In the genomic region with DNA sequence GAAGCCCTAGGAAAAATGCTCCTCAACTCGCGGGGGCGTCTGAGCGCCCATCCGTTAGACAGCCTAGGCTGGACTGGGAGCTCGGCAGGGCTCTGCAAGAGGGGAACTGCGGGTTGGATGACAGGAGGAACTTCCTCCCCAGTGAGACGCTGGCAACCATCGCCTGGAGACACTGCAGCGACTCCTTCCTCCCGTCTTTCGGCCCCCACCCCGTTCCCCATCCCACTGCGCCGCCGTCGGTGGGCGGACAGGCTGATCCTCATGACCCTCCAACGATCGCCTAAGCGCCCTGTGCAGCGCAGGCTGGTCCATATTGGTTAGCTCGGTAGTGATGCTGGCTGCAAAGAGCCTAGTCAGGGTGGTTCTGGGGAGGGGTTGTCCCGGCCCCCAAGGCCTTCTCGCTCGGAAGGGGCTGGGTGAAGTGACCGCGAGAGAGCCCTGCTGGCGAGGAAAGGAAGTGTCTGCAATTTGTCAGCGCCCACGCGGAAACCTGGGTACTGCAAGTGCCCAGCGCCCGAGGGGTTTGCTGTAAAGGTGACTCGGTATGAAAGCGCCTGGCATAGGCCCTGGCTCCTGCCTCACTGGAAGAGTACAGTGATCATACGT, we compare ENCODE assay signal across 8 cellular contexts. TPM values are rescaled to one million over a fixed set of nuclear protein-coding genes. Genes with fewer than 3 reads are reported as not detected.
DNase-seq lines count a peak whose midpoint lies in the region; ATAC-seq, FAIRE-seq and TF ChIP-seq lines count a peak whose summit lies in the region.

No MANE protein-coding gene starts in this region.

- H3K4me1 ChIP-seq in BE2C, result no peaks in the 10 kb centered on the region; the same call in 1 of the 2 replicates
- H3K4me1 ChIP-seq in SJSA1 (replicated peaks), result peaks cover 3% of the 10 kb centered on the region
- H3K4me1 ChIP-seq in adrenal gland (replicated peaks in 1 of 2), result peaks cover 5 to 18% of the 10 kb centered on the region in 2 donors

- H3K4me3 ChIP-seq in BE2C (ENCODE audit: low read depth, low read length), result peak overlapping the region; percentile 66
- H3K4me3 ChIP-seq in SJSA1, result peak overlapping the region; percentile 48
- H3K4me3 ChIP-seq in adrenal gland, result peak overlapping the region in 2 of 4 donors; percentile 18 to 40

- peak; percentile 93 for FAIRE-seq in GM19239 (lab: Jason Lieb, UNC)

- peak; percentile 53 for DNase-seq in BE2C
- no peak for DNase-seq in GM19239 (ENCODE audit: insufficient read length, low spot score)
- DNase-seq in SJSA1 (ENCODE audit: low read depth in 1 of 2, low spot score in 2 of 2), result peak in 1 of 2 experiments; percentile 34
- peak in 1 of 7 donors; percentile 64 for DNase-seq in adrenal gland
- peak; percentile 37 to 54 (median 48) for DNase-seq in immature natural killer cell
- DNase-seq in stimulated activated CD4-positive, alpha-beta T cell treated with anti-CD3 and anti-CD28 coated beads, Interleukin-2, amount 100 ng/mL, for 4 hours (ENCODE audit: low read depth), result peak; percentile 35
- DNase-seq in NCI-H2196 treated with DMSO at 0.1 percent for 48 hours (lab: John Stamatoyannopoulos, UW; ENCODE audit: unreplicated experiment), result no peak

- TF ChIP-seq POLR2A in adrenal gland (IDR thresholded peaks at IDR 0.05), result no peak

- H3K27me3 ChIP-seq in BE2C, result peaks cover 5% of the 10 kb centered on the region
- no peaks in the 10 kb centered on the region for H3K27me3 ChIP-seq in SJSA1 (replicated peaks)
- H3K27me3 ChIP-seq in adrenal gland, result peaks cover 34% of the 10 kb centered on the region

- peak overlapping the region in 2 of 6 donors; percentile 8 to 49 for H3K27ac Mint-ChIP-seq in immature natural killer cell

- H3K9me3 ChIP-seq in BE2C (no peaks in the 10 kb centered on the region), SJSA1 (replicated peaks) (no peaks in the 10 kb centered on the region), adrenal gland (replicated peaks in 1 of 3) (no peaks in the 10 kb centered on the region)

- H3K27ac ChIP-seq in SJSA1 (no peak overlapping the region), adrenal gland (no peak overlapping the region)

- 2 to 4% (median 3%) methylated on average over 16 to 37 of the region's 37 CpGs for WGBS in adrenal gland, 4 donors

- peaks cover 12 to 13% (median 12%) of the 10 kb centered on the region in 3 donors for H3K27me3 Mint-ChIP-seq in immature natural killer cell (ENCODE audit: low read depth in 3 of 3)

- intact Hi-C loops in adrenal gland (cut with DNase I), result no loop called here

- no peaks in the 10 kb centered on the region for H3K9me3 Mint-ChIP-seq in immature natural killer cell

- peak; percentile 56 for ATAC-seq in HG03354 (IDR thresholded peaks at IDR 0.05; ENCODE audit: poor library complexity, severe bottlenecking, unreplicated experiment)

- no peaks in the 10 kb centered on the region for H3K36me3 Mint-ChIP-seq in immature natural killer cell

- peak; percentile 51 for TF ChIP-seq CTCF in BE2C (IDR thresholded peaks at IDR 0.05; ENCODE audit: low read depth, low read length)
- peak in 5 of 6 experiments; percentile 14 to 49 (median 29) for TF ChIP-seq CTCF in adrenal gland (IDR thresholded peaks at IDR 0.05)

- H3K36me3 ChIP-seq in BE2C (no peaks in the 10 kb centered on the region), SJSA1 (no peaks in the 10 kb centered on the region), adrenal gland (replicated peaks in 1 of 2) (no peaks in the 10 kb centered on the region)

- H3K4me3 Mint-ChIP-seq in immature natural killer cell, result peak overlapping the region; percentile 79 to 88 (median 81)

- peaks cover 20 to 22% of the 10 kb centered on the region in 2 donors for H3K4me1 Mint-ChIP-seq in immature natural killer cell

RNA-seq across cellular contexts. Expression of a gene that starts 0.6 kb away (rescaled TPM):
- 55.6 TPM for polyA plus RNA-seq in BE2C (2012; ENCODE audit: insufficient read depth, insufficient read length, low read depth)
- 2.9 and 5.2 TPM in 2 replicates for total RNA-seq in SJSA1 (2014; rRNA removed; shearing (Covaris generic))
- 1 to 10 TPM in 6 of 8 donors, not detected in 2; 1.2 to 4.1 (median 3.4) TPM for total RNA-seq in adrenal gland
- polyA plus RNA-seq in adrenal gland, result 10 to 100 TPM in 1 of 3 donors, 1 to 10 TPM in 2; 5.1 to 10.9 (median 9.6) TPM
- polyA plus RNA-seq in immature natural killer cell, result 10 to 100 TPM in 1 of 3 donors, 1 to 10 TPM in 1, under 1 TPM in 1; 0.82 to 11.6 (median 3.0) TPM

RNA-seq across cellular contexts. Expression of a gene that starts 11.7 kb away (rescaled TPM):
- 0.74 TPM for polyA plus RNA-seq in BE2C (2012; ENCODE audit: insufficient read depth, insufficient read length, low read depth)
- total RNA-seq in SJSA1 (2014; rRNA removed; shearing (Covaris generic)), result not detected in 2 replicates
- 1 to 10 TPM in 1 of 8 donors, under 1 TPM in 3, not detected in 4; 0.25 to 1.4 (median 0.48) TPM for total RNA-seq in adrenal gland
- polyA plus RNA-seq in adrenal gland (1 to 10 TPM in 1 of 3 donors, under 1 TPM in 2; 0.29 to 2.4 (median 0.67) TPM), immature natural killer cell (not detected)

RNA-seq across cellular contexts. Expression of a gene that starts 21.7 kb away (rescaled TPM):
- polyA plus RNA-seq in BE2C (2012; ENCODE audit: insufficient read depth, insufficient read length, low read depth), result 6.5 TPM
- 0.18 TPM in 1 of 2 replicates, not detected in the other for total RNA-seq in SJSA1 (2014; rRNA removed; shearing (Covaris generic))
- 10 to 100 TPM; 10.6 to 36.9 (median 29.3) TPM for total RNA-seq in adrenal gland
- polyA plus RNA-seq in adrenal gland (10 to 100 TPM; 17.1 to 31.2 (median 21.5) TPM), immature natural killer cell (1 to 10 TPM in 1 of 3 donors, under 1 TPM in 1, not detected in 1; 0.30 to 4.3 TPM)

RNA-seq across cellular contexts. Expression of a gene that starts 59.8 kb away (rescaled TPM):
- 13.4 TPM for polyA plus RNA-seq in BE2C (2012; ENCODE audit: insufficient read depth, insufficient read length, low read depth)
- total RNA-seq in SJSA1 (2014; rRNA removed; shearing (Covaris generic)), result 15.3 and 16.3 TPM in 2 replicates
- 10 to 100 TPM in 3 of 8 donors, 1 to 10 TPM in 5; 4.4 to 16.2 (median 6.3) TPM for total RNA-seq in adrenal gland
- polyA plus RNA-seq in adrenal gland (10 to 100 TPM in 2 of 3 donors, 1 to 10 TPM in 1; 7.1 to 16.8 (median 16.2) TPM), immature natural killer cell (1 to 10 TPM; 2.8 to 7.2 (median 5.7) TPM)

Comparison
In these comparisons a context has a peak if more than half of its experiments do, and no peak if none do; other contexts are left out.
1. DNase-seq: peak in BE2C (single experiment), immature natural killer cell (3 of 3) and stimulated activated CD4-positive, alpha-beta T cell treated with anti-CD3 and anti-CD28 coated beads, Interleukin-2, amount 100 ng/mL, for 4 hours (single experiment); none in GM19239 (single experiment) and NCI-H2196 treated with DMSO at 0.1 percent for 48 hours (single experiment).